ENCODE assay signal across 8 cellular contexts in genomic region chr11:65918211-65919150, GRCh38. TPM values are rescaled to one million over a fixed set of nuclear protein-coding genes. Genes with fewer than 3 reads are reported as not detected.
DNase-seq lines count a peak whose midpoint lies in the region; FAIRE-seq and TF ChIP-seq lines count a peak whose summit lies in the region.

C11orf68 (minus strand) TSS chr11:65919062; CDS start chr11:65919031, 31 bp downstream.

- no peaks in the 10 kb centered on the region for H3K27me3 ChIP-seq in bronchial epithelial cell (ENCODE audit: control insufficient read depth, insufficient read depth, low read length)
- H3K27me3 ChIP-seq in subcutaneous abdominal adipose tissue (ENCODE audit: control insufficient read depth in 5 of 5, insufficient read depth in 4 of 5, low read length in 5 of 5): no peaks in the 10 kb centered on the region

- peak within 1 kb of the TSS; percentile 73 to 100 (median 95) for H3K9ac ChIP-seq in subcutaneous abdominal adipose tissue (ENCODE audit: low read length in 5 of 5)

- DNase-seq in NOMO-1 treated with DMSO at 0.1 percent for 48 hours (lab: John Stamatoyannopoulos, UW; ENCODE audit: unreplicated experiment): peak; percentile 20
- no peak for DNase-seq in NOMO-1 treated with dmso at 0.1 percent for 144 hours (lab: John Stamatoyannopoulos, UW; ENCODE audit: unreplicated experiment)
- DNase-seq in HFF-Myc (ENCODE audit: extremely low read depth, low read depth): no peak
- peak; percentile 48 for DNase-seq in NCI-H146 (lab: John Stamatoyannopoulos, UW)
- no peak for DNase-seq in bronchial epithelial cell (ENCODE audit: low read depth)
- DNase-seq in left kidney (ENCODE audit: low read depth, low spot score): peak; percentile 61
- DNase-seq in stimulated activated CD4-positive, alpha-beta T cell treated with anti-CD3 and anti-CD28 coated beads, Interleukin-15, amount 100 ng/mL, for 24 hours: no peak

- FAIRE-seq in bronchial epithelial cell (lab: Jason Lieb, UNC): no peak

- peak within 1 kb of the TSS; percentile 86 for H3K27ac ChIP-seq in subcutaneous abdominal adipose tissue (ENCODE audit: low read depth, low read length)

- no peaks in the 10 kb centered on the region for H3K9me3 ChIP-seq in subcutaneous abdominal adipose tissue (ENCODE audit: control insufficient read depth in 5 of 5, low read length in 5 of 5)

- H3K36me3 ChIP-seq in bronchial epithelial cell (ENCODE audit: control insufficient read depth, insufficient read depth, low read length): peaks cover 10% of the 10 kb centered on the region
- H3K36me3 ChIP-seq in subcutaneous abdominal adipose tissue (ENCODE audit: control insufficient read depth in 5 of 5, insufficient read depth in 5 of 5, low read length in 5 of 5): peaks cover 0 to 24% (median 19%) of the 10 kb centered on the region in 5 donors

- no peak for TF ChIP-seq CTCF in HFF-Myc (IDR thresholded peaks at IDR 0.05; ENCODE audit: low read depth, low read length, missing control alignments)
- no peak for TF ChIP-seq CTCF in bronchial epithelial cell (IDR thresholded peaks at IDR 0.05; ENCODE audit: insufficient read depth, low read length, severe bottlenecking)

- H3K4me3 ChIP-seq in HFF-Myc (replicated peaks; ENCODE audit: low read depth, low read length) (peak within 1 kb of the TSS; percentile 99), bronchial epithelial cell (ENCODE audit: low read depth, low read length) (peak within 1 kb of the TSS; percentile 86), subcutaneous abdominal adipose tissue (ENCODE audit: low read depth in 1 of 5, low read length in 5 of 5) (peak within 1 kb of the TSS; percentile 83 to 96 (median 94))

- H3K4me1 ChIP-seq in subcutaneous abdominal adipose tissue (ENCODE audit: control insufficient read depth in 5 of 5, insufficient read depth in 5 of 5, low read length in 5 of 5): peaks cover 26 to 56% (median 54%) of the 10 kb centered on the region in 5 donors

RNA-seq across cellular contexts. Expression of gene C11orf68, which starts in this region (rescaled TPM):
- 8.4 and 12.9 TPM in 2 replicates for total RNA-seq in bronchial epithelial cell

Comparison
In these comparisons a context has a peak if more than half of its experiments do, and no peak if none do; other contexts are left out.
1. DNase-seq: peak in NOMO-1 treated with DMSO at 0.1 percent for 48 hours (single experiment), NCI-H146 (single experiment) and left kidney (single experiment); none in NOMO-1 treated with dmso at 0.1 percent for 144 hours (single experiment), HFF-Myc (single experiment), bronchial epithelial cell (single experiment) and stimulated activated CD4-positive, alpha-beta T cell treated with anti-CD3 and anti-CD28 coated beads, Interleukin-15, amount 100 ng/mL, for 24 hours (single experiment).
2. Peak in every context shown above with its lines, with median percentiles within 50 percentile points of each other: H3K4me3 ChIP-seq.